8 cellular contexts compared by ENCODE assay signal in genomic region chr20:53643031-53643832, GRCh38. TPM values are rescaled to one million over a fixed set of nuclear protein-coding genes. Genes with fewer than 3 reads are reported as not detected.
A peak's percentile ranks its signal among the peaks of the same experiment; 100 is the strongest.
DNase-seq lines count a peak whose midpoint lies in the region; ATAC-seq and TF ChIP-seq lines count a peak whose summit lies in the region.

No MANE protein-coding gene starts in this region.

- intact Hi-C loops in naive thymus-derived CD4-positive, alpha-beta T cell (cut with micrococcal nuclease) = loop anchor here (1.0 to 2.0 kb wide), 8 partner anchors 9 to 226 kb away; no protein-coding TSS in a partner anchor

- H3K4me1 ChIP-seq in naive thymus-derived CD4-positive, alpha-beta T cell (ENCODE audit: control insufficient read depth in 2 of 2, insufficient read depth in 2 of 2, low read length in 2 of 2) = peaks cover 13 to 45% of the 10 kb centered on the region in 2 donors

- H3K27ac Mint-ChIP-seq in activated CD4-positive, alpha-beta T cell treated with anti-CD3 and anti-CD28 coated beads, Interleukin-2, amount 10 ng/mL, durations not matched to agents 7 days and 5 days = peak overlapping the region; percentile 95
- H3K27ac Mint-ChIP-seq in effector memory CD8-positive, alpha-beta T cell = peak overlapping the region; percentile 93 to 95
- peak overlapping the region; percentile 90 to 100 (median 97) for H3K27ac Mint-ChIP-seq in naive thymus-derived CD4-positive, alpha-beta T cell

- CTCF ChIA-PET in activated CD4-positive, alpha-beta T cell treated with anti-CD3 and anti-CD28 coated beads, Interleukin-2, amount 10 ng/mL, durations not matched to agents 7 days and 5 days (lab: Charles Lee) = interaction anchor here (0.6 to 1.7 kb wide), 7 partner anchors 11 to 273 kb away, joined by 3 to 9 read pairs (median 4); no protein-coding TSS in a partner anchor
- CTCF ChIA-PET in naive thymus-derived CD4-positive, alpha-beta T cell (lab: Charles Lee) = interaction anchor here (0.6 to 1.8 kb wide), 10 partner anchors 30 to 1337 kb away, joined by 3 to 6 read pairs (median 4); no protein-coding TSS in a partner anchor

- H3K36me3 ChIP-seq in naive thymus-derived CD4-positive, alpha-beta T cell (ENCODE audit: control insufficient read depth in 2 of 3, insufficient read depth in 3 of 3, low read length in 3 of 3) = no peaks in the 10 kb centered on the region

- H3K4me3 ChIP-seq in naive thymus-derived CD4-positive, alpha-beta T cell (ENCODE audit: low read length) = peak overlapping the region; percentile 56

- DNase-seq in ELR (ENCODE audit: low read depth) (peak; percentile 92), M059J (ENCODE audit: low read depth) (peak; percentile 95), DMS53 (lab: John Stamatoyannopoulos, UW) (no peak)
- peak; percentile 80 for DNase-seq in activated CD4-positive, alpha-beta T cell treated with anti-CD3 and anti-CD28 coated beads, Interleukin-2, amount 10 ng/mL, durations not matched to agents 7 days and 5 days
- peak; percentile 45 to 59 (median 51) for DNase-seq in effector memory CD8-positive, alpha-beta T cell
- peak in 8 of 9 donors; percentile 61 to 81 (median 75) for DNase-seq in naive thymus-derived CD4-positive, alpha-beta T cell

- H3K4me3 Mint-ChIP-seq in activated CD4-positive, alpha-beta T cell treated with anti-CD3 and anti-CD28 coated beads, Interleukin-2, amount 10 ng/mL, durations not matched to agents 7 days and 5 days = peak overlapping the region; percentile 62
- H3K4me3 Mint-ChIP-seq in effector memory CD8-positive, alpha-beta T cell = peak overlapping the region; percentile 74 to 79
- peak overlapping the region; percentile 73 to 92 (median 85) for H3K4me3 Mint-ChIP-seq in naive thymus-derived CD4-positive, alpha-beta T cell

- ATAC-seq in GM21786 (IDR thresholded peaks at IDR 0.05; ENCODE audit: unreplicated experiment) = peak; percentile 96
- peak; percentile 96 for ATAC-seq in effector memory CD8-positive, alpha-beta T cell (replicated peaks)
- ATAC-seq in naive thymus-derived CD4-positive, alpha-beta T cell = peak; percentile 98

- no peaks in the 10 kb centered on the region for H3K27me3 Mint-ChIP-seq in activated CD4-positive, alpha-beta T cell treated with anti-CD3 and anti-CD28 coated beads, Interleukin-2, amount 10 ng/mL, durations not matched to agents 7 days and 5 days
- H3K27me3 Mint-ChIP-seq in effector memory CD8-positive, alpha-beta T cell = no peaks in the 10 kb centered on the region
- H3K27me3 Mint-ChIP-seq in naive thymus-derived CD4-positive, alpha-beta T cell = no peaks in the 10 kb centered on the region

- H3K27ac ChIP-seq in naive thymus-derived CD4-positive, alpha-beta T cell (ENCODE audit: low read depth, low read length) = peak overlapping the region; percentile 77

- H3K4me1 Mint-ChIP-seq in activated CD4-positive, alpha-beta T cell treated with anti-CD3 and anti-CD28 coated beads, Interleukin-2, amount 10 ng/mL, durations not matched to agents 7 days and 5 days = peaks cover 57% of the 10 kb centered on the region
- peaks cover 20 to 29% of the 10 kb centered on the region in 2 donors for H3K4me1 Mint-ChIP-seq in effector memory CD8-positive, alpha-beta T cell (ENCODE audit: low read depth in 2 of 2)
- H3K4me1 Mint-ChIP-seq in naive thymus-derived CD4-positive, alpha-beta T cell = peaks cover 30 to 64% (median 52%) of the 10 kb centered on the region in 7 donors

- H3K27me3 ChIP-seq in naive thymus-derived CD4-positive, alpha-beta T cell (ENCODE audit: control insufficient read depth in 2 of 2, insufficient read depth in 2 of 2, low read length in 2 of 2) = no peaks in the 10 kb centered on the region

- POLR2A ChIA-PET in activated CD4-positive, alpha-beta T cell treated with anti-CD3 and anti-CD28 coated beads, Interleukin-2, amount 10 ng/mL, durations not matched to agents 7 days and 5 days (lab: Charles Lee) = interaction anchor here (0.5 to 1.6 kb wide), 4 partner anchors 60 to 194 kb away, joined by 3 to 6 read pairs (median 3); no protein-coding TSS in a partner anchor
- POLR2A ChIA-PET in naive thymus-derived CD4-positive, alpha-beta T cell (lab: Charles Lee) = interaction anchor here (0.6 to 7.3 kb wide), 35 partner anchors 8 to 307 kb away, joined by 3 to 125 read pairs (median 4); partner anchors contain the start of gene ZNF217

- no peaks in the 10 kb centered on the region for H3K9me3 Mint-ChIP-seq in activated CD4-positive, alpha-beta T cell treated with anti-CD3 and anti-CD28 coated beads, Interleukin-2, amount 10 ng/mL, durations not matched to agents 7 days and 5 days
- no peaks in the 10 kb centered on the region for H3K9me3 Mint-ChIP-seq in effector memory CD8-positive, alpha-beta T cell
- H3K9me3 Mint-ChIP-seq in naive thymus-derived CD4-positive, alpha-beta T cell = peaks cover 0 to 1% (median 0%) of the 10 kb centered on the region in 11 donors

- peak; percentile 90 for TF ChIP-seq CTCF in subcutaneous adipose tissue (IDR thresholded peaks at IDR 0.05; ENCODE audit: low read depth)

- H3K36me3 Mint-ChIP-seq in activated CD4-positive, alpha-beta T cell treated with anti-CD3 and anti-CD28 coated beads, Interleukin-2, amount 10 ng/mL, durations not matched to agents 7 days and 5 days (ENCODE audit: low read depth) = no peaks in the 10 kb centered on the region
- peaks cover 7% of the 10 kb centered on the region for H3K36me3 Mint-ChIP-seq in effector memory CD8-positive, alpha-beta T cell (ENCODE audit: insufficient read depth)
- peaks cover 0 to 1% (median 0%) of the 10 kb centered on the region in 5 donors for H3K36me3 Mint-ChIP-seq in naive thymus-derived CD4-positive, alpha-beta T cell

- H3K9me3 ChIP-seq in naive thymus-derived CD4-positive, alpha-beta T cell (ENCODE audit: control insufficient read depth in 2 of 3, low read length in 3 of 3) = no peaks in the 10 kb centered on the region

RNA-seq across cellular contexts. Expression of gene ZNF217, which starts 49.6 kb away (rescaled TPM):
- total RNA-seq in M059J (2014; rRNA removed; shearing (Covaris generic)) = 22.8 and 46.7 TPM in 2 replicates
- 10 to 100 TPM; 97.5 to 99.7 TPM for total RNA-seq in activated CD4-positive, alpha-beta T cell treated with anti-CD3 and anti-CD28 coated beads, Interleukin-2, amount 10 ng/mL, durations not matched to agents 7 days and 5 days
- total RNA-seq in naive thymus-derived CD4-positive, alpha-beta T cell = 100 to 1,000 TPM in 3 of 5 experiments, 10 to 100 TPM in 2; 72.6 to 104 (median 100) TPM
- 10 to 100 TPM; 17.3 to 55.2 TPM for polyA plus RNA-seq in naive thymus-derived CD4-positive, alpha-beta T cell
- 10 to 100 TPM; 29.6 to 62.3 (median 36.7) TPM for total RNA-seq in subcutaneous adipose tissue
